Comparison of ENCODE assay signal across 9 cellular contexts in the genomic region with DNA sequence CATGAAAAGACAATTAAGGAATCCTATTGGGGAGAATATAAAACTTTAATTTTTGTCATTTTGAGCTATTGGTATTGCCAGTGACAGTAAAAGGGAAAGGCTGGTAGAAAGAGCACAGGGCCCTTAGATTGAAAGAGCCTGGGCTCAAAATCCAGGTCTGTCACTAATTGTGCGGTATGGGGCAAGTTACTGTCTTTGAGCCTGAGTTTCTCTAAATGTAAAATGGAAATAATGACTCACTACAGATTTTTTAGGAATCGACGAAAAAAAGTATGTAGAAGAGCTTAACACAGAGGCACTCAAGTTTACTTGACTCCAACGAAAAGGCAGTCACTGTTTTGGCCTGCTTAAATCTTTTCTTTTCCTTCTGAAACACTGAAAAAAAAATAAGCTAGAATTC. TPM values are rescaled to one million over a fixed set of nuclear protein-coding genes. Genes with fewer than 3 reads are reported as not detected.
DNase-seq lines count a peak whose midpoint lies in the region; ATAC-seq, FAIRE-seq and TF ChIP-seq lines count a peak whose summit lies in the region.
"Had no signal": no experiment of that assay in that cellular context is flagged by ENCODE, and none has a peak within 500 bp of the region (broad histone marks: within the 10 kb centered on the region; RNA-seq: fewer than 3 reads in every experiment).

No MANE protein-coding gene starts in this region.

- no peaks in the 10 kb centered on the region for H3K27me3 Mint-ChIP-seq in activated T-cell treated with anti-CD3 and anti-CD28 coated beads, Interleukin-2, amount 50 U/mL, for 4 hours (ENCODE audit: low read depth)
- no peaks in the 10 kb centered on the region for H3K27me3 Mint-ChIP-seq in activated naive CD8-positive, alpha-beta T cell treated with anti-CD3 and anti-CD28 coated beads, Interleukin-2, amount 10 ng/mL, durations not matched to agents 7 days and 5 days

- peaks cover 87% of the 10 kb centered on the region for H3K4me1 Mint-ChIP-seq in activated T-cell treated with anti-CD3 and anti-CD28 coated beads, Interleukin-2, amount 50 U/mL, for 4 hours (ENCODE audit: low read depth)
- H3K4me1 Mint-ChIP-seq in activated naive CD8-positive, alpha-beta T cell treated with anti-CD3 and anti-CD28 coated beads, Interleukin-2, amount 10 ng/mL, durations not matched to agents 7 days and 5 days = peaks cover 66% of the 10 kb centered on the region

- H3K9me3 ChIP-seq in liver (ENCODE audit: control insufficient read depth in 4 of 4, low read length in 3 of 4) (no peaks in the 10 kb centered on the region), tibial artery (no peaks in the 10 kb centered on the region)

- H3K4me3 ChIP-seq in liver (ENCODE audit: low read depth in 1 of 3, low read length in 3 of 3) = no peak overlapping the region
- H3K4me3 ChIP-seq in tibial artery = no peak overlapping the region

- POLR2A ChIA-PET in activated naive CD8-positive, alpha-beta T cell treated with anti-CD3 and anti-CD28 coated beads, Interleukin-2, amount 10 ng/mL, durations not matched to agents 7 days and 5 days (lab: Charles Lee) = interaction anchor here (1.6 to 2.7 kb wide), 2 partner anchors 27 kb away, joined by 8 to 12 read pairs; a partner anchor contains a TSS

- TF ChIP-seq CTCF in liver (IDR thresholded peaks at IDR 0.05; ENCODE audit: low read depth, low read length, missing input control) (no peak), tibial artery (IDR thresholded peaks at IDR 0.05) (no peak)

- peak overlapping the region; percentile 53 for H3K4me3 Mint-ChIP-seq in activated T-cell treated with anti-CD3 and anti-CD28 coated beads, Interleukin-2, amount 50 U/mL, for 4 hours
- peak overlapping the region; percentile 54 for H3K4me3 Mint-ChIP-seq in activated naive CD8-positive, alpha-beta T cell treated with anti-CD3 and anti-CD28 coated beads, Interleukin-2, amount 10 ng/mL, durations not matched to agents 7 days and 5 days

- peak overlapping the region in 1 of 2 donors; percentile 14 for H3K9ac ChIP-seq in liver (ENCODE audit: low read depth in 1 of 2, low read length in 2 of 2)

- no peaks in the 10 kb centered on the region for H3K9me3 Mint-ChIP-seq in activated T-cell treated with anti-CD3 and anti-CD28 coated beads, Interleukin-2, amount 50 U/mL, for 4 hours
- H3K9me3 Mint-ChIP-seq in activated naive CD8-positive, alpha-beta T cell treated with anti-CD3 and anti-CD28 coated beads, Interleukin-2, amount 10 ng/mL, durations not matched to agents 7 days and 5 days = no peaks in the 10 kb centered on the region

- H3K36me3 ChIP-seq in liver (ENCODE audit: control insufficient read depth in 4 of 4, insufficient read depth in 3 of 4, low read depth in 1 of 4, low read length in 3 of 4) (peaks cover 0 to 2% (median under 1%) of the 10 kb centered on the region in 4 donors), tibial artery (no peaks in the 10 kb centered on the region)

- intact Hi-C loops in tibial artery (cut with DNase I; ENCODE audit: low total_unique reads) = no loop called here

- H3K36me3 Mint-ChIP-seq in activated T-cell treated with anti-CD3 and anti-CD28 coated beads, Interleukin-2, amount 50 U/mL, for 4 hours (ENCODE audit: insufficient read depth) = peaks cover 24% of the 10 kb centered on the region
- peaks cover 52% of the 10 kb centered on the region for H3K36me3 Mint-ChIP-seq in activated naive CD8-positive, alpha-beta T cell treated with anti-CD3 and anti-CD28 coated beads, Interleukin-2, amount 10 ng/mL, durations not matched to agents 7 days and 5 days

- FAIRE-seq in GM12891 (lab: Jason Lieb, UNC) = no peak

- no peak for TF ChIP-seq RAD21 in liver (IDR thresholded peaks at IDR 0.05)

- peak overlapping the region; percentile 71 for H3K27ac Mint-ChIP-seq in activated naive CD8-positive, alpha-beta T cell treated with anti-CD3 and anti-CD28 coated beads, Interleukin-2, amount 10 ng/mL, durations not matched to agents 7 days and 5 days

- no peak for DNase-seq in activated T-cell treated with anti-CD3 and anti-CD28 coated beads, Interleukin-2, amount 50 U/mL, for 4 hours
- no peak for DNase-seq in activated T-cell treated with anti-CD3 and anti-CD28 coated beads, Interleukin-2, amount 50 U/mL, for 1 hour
- DNase-seq in activated naive CD8-positive, alpha-beta T cell treated with anti-CD3 and anti-CD28 coated beads, Interleukin-2, amount 10 ng/mL, durations not matched to agents 7 days and 5 days = no peak
- DNase-seq in tibial artery = no peak
- no peak for DNase-seq in activated effector memory CD4-positive, alpha-beta T cell treated with anti-CD3 and anti-CD28 coated beads, Interleukin-2, amount 50 U/mL, for 16 hours
- DNase-seq in NCI-H187 (lab: John Stamatoyannopoulos, UW) = no peak
- DNase-seq in GM12891 (ENCODE audit: insufficient read length, low spot score) = no peak
- DNase-seq: mammary epithelial cell had no signal

- no peak for TF ChIP-seq POLR2A in GM12891 (IDR thresholded peaks at IDR 0.05; ENCODE audit: low read depth, low read length)

- H3K27me3 ChIP-seq in liver (ENCODE audit: control insufficient read depth in 4 of 4, insufficient read depth in 4 of 4, low read length in 3 of 4) = no peaks in the 10 kb centered on the region
- no peaks in the 10 kb centered on the region for H3K27me3 ChIP-seq in tibial artery

- H3K4me1 ChIP-seq in liver (ENCODE audit: control insufficient read depth in 4 of 4, insufficient read depth in 4 of 4, low read length in 3 of 4) (peaks cover 16 to 78% (median 48%) of the 10 kb centered on the region in 4 donors), tibial artery (peaks cover 0 to 100% (median 65%) of the 10 kb centered on the region in 4 donors)

- H3K27ac ChIP-seq in liver (ENCODE audit: low read depth in 1 of 2, low read length in 2 of 2) (peak overlapping the region; percentile 24 to 43), tibial artery (peak overlapping the region; percentile 56 to 59)

- WGBS in liver = 68% methylated on average over 4 of the region's 4 CpGs

- ATAC-seq in activated T-cell treated with anti-CD3 and anti-CD28 coated beads, Interleukin-2, amount 50 U/mL, for 4 hours = peak in 1 of 2 donors; percentile 14
- ATAC-seq in activated naive CD8-positive, alpha-beta T cell treated with anti-CD3 and anti-CD28 coated beads, Interleukin-2, amount 10 ng/mL, durations not matched to agents 7 days and 5 days (ENCODE audit: low read depth) = no peak

TF ChIP-seq in liver, 16 proteins besides CTCF, POLR2A, EP300 and RAD21 (continues in another document):
- TF ChIP-seq HNF4A (conservative IDR thresholded peaks at IDR 0.05) (no peak), RXRA (IDR thresholded peaks at IDR 0.05) (no peak), SP1 (IDR thresholded peaks at IDR 0.05) (no peak), NR2F2 (IDR thresholded peaks at IDR 0.05) (no peak), YY1 (IDR thresholded peaks at IDR 0.05) (no peak)
- TF ChIP-seq, protein P1, sequence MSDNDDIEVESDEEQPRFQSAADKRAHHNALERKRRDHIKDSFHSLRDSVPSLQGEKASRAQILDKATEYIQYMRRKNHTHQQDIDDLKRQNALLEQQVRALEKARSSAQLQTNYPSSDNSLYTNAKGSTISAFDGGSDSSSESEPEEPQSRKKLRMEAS (IDR thresholded peaks at IDR 0.05) = no peak

TF ChIP-seq in GM12891, 5 proteins besides CTCF, POLR2A, EP300 and RAD21:
- TF ChIP-seq SPI1 (IDR thresholded peaks at IDR 0.05; ENCODE audit: low read depth, low read length) (no peak), PAX5 (IDR thresholded peaks at IDR 0.05; ENCODE audit: insufficient read depth, low read length, severe bottlenecking) (no peak), POLR2AphosphoS5 (IDR thresholded peaks at IDR 0.05; ENCODE audit: low read depth, low read length) (no peak), POU2F2 (IDR thresholded peaks at IDR 0.05; ENCODE audit: low read depth, low read length) (no peak), TAF1 (IDR thresholded peaks at IDR 0.05; ENCODE audit: low read depth, low read length) (no peak)
TF ChIP-seq in GM12891: peak in this region for 0.

RNA-seq across cellular contexts. Expression of a gene that starts 7.0 kb away (rescaled TPM):
- total RNA-seq in activated T-cell treated with anti-CD3 and anti-CD28 coated beads, Interleukin-2, amount 50 U/mL, for 4 hours = 100 to 1,000 TPM; 254 to 279 (median 265) TPM
- total RNA-seq in activated naive CD8-positive, alpha-beta T cell treated with anti-CD3 and anti-CD28 coated beads, Interleukin-2, amount 10 ng/mL, durations not matched to agents 7 days and 5 days = 100 to 1,000 TPM; 166 to 168 TPM
- 100 to 1,000 TPM in 1 of 2 donors, 10 to 100 TPM in 1; 74.5 to 170 TPM for total RNA-seq in liver
- polyA plus RNA-seq in liver = 100 to 1,000 TPM; 201 to 415 TPM
- polyA plus RNA-seq in GM12891 (2012; ENCODE audit: low read depth, missing spikeins) = 236 TPM

RNA-seq across cellular contexts. Expression of a gene that starts 27.1 kb away (rescaled TPM):
- 10 to 100 TPM; 49.7 to 62.9 (median 57.7) TPM for total RNA-seq in activated T-cell treated with anti-CD3 and anti-CD28 coated beads, Interleukin-2, amount 50 U/mL, for 4 hours
- total RNA-seq in activated naive CD8-positive, alpha-beta T cell treated with anti-CD3 and anti-CD28 coated beads, Interleukin-2, amount 10 ng/mL, durations not matched to agents 7 days and 5 days = 100 to 1,000 TPM; 107 to 117 TPM
- total RNA-seq in liver = 10 to 100 TPM; 15.0 to 19.7 TPM
- 10 to 100 TPM in 1 of 2 donors, 1 to 10 TPM in 1; 2.7 to 59.7 TPM for polyA plus RNA-seq in liver
- polyA plus RNA-seq in GM12891 (2012; ENCODE audit: low read depth, missing spikeins) = 13.4 TPM
